ENCODE assay signal across 1 cellular context in the genomic region with DNA sequence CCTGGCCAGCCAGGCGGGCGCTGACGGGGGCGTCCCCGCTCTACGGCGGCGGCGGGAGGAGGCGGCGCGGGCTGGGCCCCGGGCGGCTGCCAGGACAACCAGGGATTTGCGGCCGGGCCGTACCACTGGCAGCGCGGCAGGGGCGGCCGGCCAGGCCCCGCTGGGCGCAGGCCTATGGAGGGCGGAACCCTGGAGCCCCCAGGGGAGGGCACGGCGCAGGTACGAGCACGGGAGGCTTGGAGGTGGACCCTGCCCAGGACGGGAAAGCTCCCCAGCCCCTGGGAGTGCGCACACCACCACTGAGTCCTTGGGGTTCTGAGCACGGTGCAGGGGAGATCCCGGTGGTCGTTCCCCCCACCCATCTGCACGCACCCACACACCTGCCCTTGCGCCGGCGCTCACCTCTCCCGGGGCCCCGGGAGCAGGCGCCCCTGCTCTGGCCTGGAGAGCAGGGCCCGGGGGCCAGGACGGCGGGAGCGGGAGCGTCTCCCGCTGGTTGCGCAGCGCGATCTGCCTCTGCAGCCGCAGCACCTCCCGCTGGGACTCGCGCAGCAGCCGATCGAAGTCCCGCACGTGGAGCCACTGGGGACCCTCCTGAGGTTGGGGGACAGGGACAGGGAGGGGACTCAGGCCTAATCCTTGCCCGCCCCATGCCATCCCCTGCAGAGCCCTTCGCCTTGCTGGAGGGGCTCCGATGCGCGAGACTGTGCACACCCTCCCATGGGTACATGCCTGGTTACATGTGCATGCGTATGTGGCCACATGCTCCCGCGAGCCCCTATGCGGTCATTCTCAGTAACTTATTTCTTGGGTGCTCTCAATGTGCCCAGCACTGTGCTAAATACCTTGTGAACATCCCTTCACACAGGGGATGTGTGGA.
TF ChIP-seq lines count a peak whose summit lies in the region.

No MANE protein-coding gene starts in this region.

TF ChIP-seq in Ishikawa, 13 proteins besides CTCF, POLR2A, EP300 and RAD21:
- TF ChIP-seq FOXM1 (IDR thresholded peaks at IDR 0.05; ENCODE audit: borderline replicate concordance, low read depth), result no peak
- no peak for TF ChIP-seq CREB1 (IDR thresholded peaks at IDR 0.05; ENCODE audit: low read depth)
- no peak for TF ChIP-seq YY1 (IDR thresholded peaks at IDR 0.05; ENCODE audit: low read depth)
- TF ChIP-seq EGR1 (IDR thresholded peaks at IDR 0.05), result peak; percentile 45; the same call in 1 of the 2 replicates
- no peak for TF ChIP-seq NFIC (IDR thresholded peaks at IDR 0.05)
- TF ChIP-seq, protein P1, sequence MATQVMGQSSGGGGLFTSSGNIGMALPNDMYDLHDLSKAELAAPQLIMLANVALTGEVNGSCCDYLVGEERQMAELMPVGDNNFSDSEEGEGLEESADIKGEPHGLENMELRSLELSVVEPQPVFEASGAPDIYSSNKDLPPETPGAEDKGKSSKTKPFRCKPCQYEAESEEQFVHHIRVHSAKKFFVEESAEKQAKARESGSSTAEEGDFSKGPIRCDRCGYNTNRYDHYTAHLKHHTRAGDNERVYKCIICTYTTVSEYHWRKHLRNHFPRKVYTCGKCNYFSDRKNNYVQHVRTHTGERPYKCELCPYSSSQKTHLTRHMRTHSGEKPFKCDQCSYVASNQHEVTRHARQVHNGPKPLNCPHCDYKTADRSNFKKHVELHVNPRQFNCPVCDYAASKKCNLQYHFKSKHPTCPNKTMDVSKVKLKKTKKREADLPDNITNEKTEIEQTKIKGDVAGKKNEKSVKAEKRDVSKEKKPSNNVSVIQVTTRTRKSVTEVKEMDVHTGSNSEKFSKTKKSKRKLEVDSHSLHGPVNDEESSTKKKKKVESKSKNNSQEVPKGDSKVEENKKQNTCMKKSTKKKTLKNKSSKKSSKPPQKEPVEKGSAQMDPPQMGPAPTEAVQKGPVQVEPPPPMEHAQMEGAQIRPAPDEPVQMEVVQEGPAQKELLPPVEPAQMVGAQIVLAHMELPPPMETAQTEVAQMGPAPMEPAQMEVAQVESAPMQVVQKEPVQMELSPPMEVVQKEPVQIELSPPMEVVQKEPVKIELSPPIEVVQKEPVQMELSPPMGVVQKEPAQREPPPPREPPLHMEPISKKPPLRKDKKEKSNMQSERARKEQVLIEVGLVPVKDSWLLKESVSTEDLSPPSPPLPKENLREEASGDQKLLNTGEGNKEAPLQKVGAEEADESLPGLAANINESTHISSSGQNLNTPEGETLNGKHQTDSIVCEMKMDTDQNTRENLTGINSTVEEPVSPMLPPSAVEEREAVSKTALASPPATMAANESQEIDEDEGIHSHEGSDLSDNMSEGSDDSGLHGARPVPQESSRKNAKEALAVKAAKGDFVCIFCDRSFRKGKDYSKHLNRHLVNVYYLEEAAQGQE (IDR thresholded peaks at IDR 0.05; ENCODE audit: low read depth), result no peak
- no peak for TF ChIP-seq TAF1 (IDR thresholded peaks at IDR 0.05; ENCODE audit: low read depth)
- TF ChIP-seq, protein P2, sequence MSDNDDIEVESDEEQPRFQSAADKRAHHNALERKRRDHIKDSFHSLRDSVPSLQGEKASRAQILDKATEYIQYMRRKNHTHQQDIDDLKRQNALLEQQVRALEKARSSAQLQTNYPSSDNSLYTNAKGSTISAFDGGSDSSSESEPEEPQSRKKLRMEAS (IDR thresholded peaks at IDR 0.05), result peak; percentile 89
- no peak for TF ChIP-seq TEAD4 (IDR thresholded peaks at IDR 0.05)
- no peak for TF ChIP-seq TCF12 (IDR thresholded peaks at IDR 0.05; ENCODE audit: low read depth)
- TF ChIP-seq CEBPB (IDR thresholded peaks at IDR 0.05), result no peak
- peak; percentile 66; the same call in 1 of the 2 replicates for TF ChIP-seq ZBTB7A (IDR thresholded peaks at IDR 0.05; ENCODE audit: low read depth)
- TF ChIP-seq, protein P3, sequence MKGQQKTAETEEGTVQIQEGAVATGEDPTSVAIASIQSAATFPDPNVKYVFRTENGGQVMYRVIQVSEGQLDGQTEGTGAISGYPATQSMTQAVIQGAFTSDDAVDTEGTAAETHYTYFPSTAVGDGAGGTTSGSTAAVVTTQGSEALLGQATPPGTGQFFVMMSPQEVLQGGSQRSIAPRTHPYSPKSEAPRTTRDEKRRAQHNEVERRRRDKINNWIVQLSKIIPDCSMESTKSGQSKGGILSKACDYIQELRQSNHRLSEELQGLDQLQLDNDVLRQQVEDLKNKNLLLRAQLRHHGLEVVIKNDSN (IDR thresholded peaks at IDR 0.05), result no peak; the same call in 1 of the 2 replicates
